In the genomic region with DNA sequence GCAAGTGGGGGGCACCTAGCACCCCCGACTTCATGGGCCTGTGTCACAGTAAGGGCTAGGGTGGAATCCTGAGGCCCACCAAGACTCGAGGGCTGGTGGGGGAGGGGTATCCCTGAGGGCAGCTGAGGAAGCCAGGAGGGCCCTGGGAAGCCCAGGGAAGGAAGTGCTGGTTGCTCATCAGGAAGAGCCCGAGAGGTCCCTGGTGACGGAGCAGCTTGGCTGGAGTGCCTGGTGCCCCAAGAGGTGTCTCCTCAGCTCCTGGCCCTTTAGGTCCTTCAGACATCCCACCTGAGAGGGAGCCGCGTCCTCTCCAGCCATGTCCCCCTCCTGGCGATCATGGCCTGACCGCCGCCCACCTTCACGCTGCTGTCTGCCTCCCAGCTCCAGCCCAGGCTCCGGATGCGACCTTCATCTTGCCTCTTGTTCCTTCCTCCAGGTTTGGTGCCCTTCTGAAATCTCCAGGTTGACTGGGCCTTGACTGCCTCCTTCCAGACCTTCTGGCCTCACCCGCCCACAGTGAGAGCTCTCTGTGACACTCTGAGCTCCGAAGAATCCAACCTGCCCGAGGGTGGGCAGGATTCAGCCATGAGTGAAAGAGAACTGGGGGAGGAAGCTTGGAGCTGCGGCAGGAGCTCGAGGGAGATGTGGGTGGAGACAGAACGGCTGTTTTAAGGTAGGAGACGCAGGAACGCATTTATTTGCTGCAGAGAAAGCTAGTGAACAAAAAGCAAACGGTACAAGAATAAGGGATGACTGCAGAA, we compare ENCODE assay signal across 1 cellular context.
TF ChIP-seq lines count a peak whose summit lies in the region.

No MANE protein-coding gene starts in this region.

TF ChIP-seq in K562, 482 proteins besides CTCF, POLR2A, EP300 and RAD21 (continued from another document):
- TF ChIP-seq ZNF407 (IDR thresholded peaks at IDR 0.05; ENCODE audit: low read depth) (no peak), HNRNPK (IDR thresholded peaks at IDR 0.05; ENCODE audit: low read depth, low read length, poor library complexity, severe bottlenecking) (no peak), NCOA2 (IDR thresholded peaks at IDR 0.05; ENCODE audit: partially characterized antibody in 2 of 2) (no peak)
- TF ChIP-seq, protein P1, sequence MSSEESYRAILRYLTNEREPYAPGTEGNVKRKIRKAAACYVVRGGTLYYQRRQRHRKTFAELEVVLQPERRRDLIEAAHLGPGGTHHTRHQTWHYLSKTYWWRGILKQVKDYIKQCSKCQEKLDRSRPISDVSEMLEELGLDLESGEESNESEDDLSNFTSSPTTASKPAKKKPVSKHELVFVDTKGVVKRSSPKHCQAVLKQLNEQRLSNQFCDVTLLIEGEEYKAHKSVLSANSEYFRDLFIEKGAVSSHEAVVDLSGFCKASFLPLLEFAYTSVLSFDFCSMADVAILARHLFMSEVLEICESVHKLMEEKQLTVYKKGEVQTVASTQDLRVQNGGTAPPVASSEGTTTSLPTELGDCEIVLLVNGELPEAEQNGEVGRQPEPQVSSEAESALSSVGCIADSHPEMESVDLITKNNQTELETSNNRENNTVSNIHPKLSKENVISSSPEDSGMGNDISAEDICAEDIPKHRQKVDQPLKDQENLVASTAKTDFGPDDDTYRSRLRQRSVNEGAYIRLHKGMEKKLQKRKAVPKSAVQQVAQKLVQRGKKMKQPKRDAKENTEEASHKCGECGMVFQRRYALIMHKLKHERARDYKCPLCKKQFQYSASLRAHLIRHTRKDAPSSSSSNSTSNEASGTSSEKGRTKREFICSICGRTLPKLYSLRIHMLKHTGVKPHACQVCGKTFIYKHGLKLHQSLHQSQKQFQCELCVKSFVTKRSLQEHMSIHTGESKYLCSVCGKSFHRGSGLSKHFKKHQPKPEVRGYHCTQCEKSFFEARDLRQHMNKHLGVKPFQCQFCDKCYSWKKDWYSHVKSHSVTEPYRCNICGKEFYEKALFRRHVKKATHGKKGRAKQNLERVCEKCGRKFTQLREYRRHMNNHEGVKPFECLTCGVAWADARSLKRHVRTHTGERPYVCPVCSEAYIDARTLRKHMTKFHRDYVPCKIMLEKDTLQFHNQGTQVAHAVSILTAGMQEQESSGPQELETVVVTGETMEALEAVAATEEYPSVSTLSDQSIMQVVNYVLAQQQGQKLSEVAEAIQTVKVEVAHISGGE (CRISPR knock-in tag; IDR thresholded peaks at IDR 0.05), result 0 out of 6 replicates have a peak, but pooled peaks of 1 of the 3 experiments have one; percentile 10
TF ChIP-seq in K562: peak in this region for 11.
